In the genomic region with DNA sequence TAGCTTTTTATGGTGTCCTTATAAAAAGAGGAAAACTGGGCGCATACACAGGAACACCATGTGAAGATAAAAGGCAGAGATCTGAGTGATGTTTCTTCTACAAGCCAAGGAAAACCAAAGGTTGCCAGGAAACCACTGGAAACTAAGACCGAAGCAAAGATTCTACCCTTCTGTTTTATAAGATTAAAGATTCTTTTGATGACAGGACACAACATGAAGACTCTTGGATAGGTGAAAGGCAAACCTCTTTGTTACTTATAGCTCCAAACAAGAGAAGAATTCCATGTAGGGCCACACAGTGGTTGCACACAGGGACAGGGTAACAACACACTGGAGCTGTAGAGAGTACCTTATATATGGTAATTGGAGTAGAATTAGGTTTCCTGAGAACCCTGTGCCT, we compare ENCODE assay signal across 26 cellular contexts. TPM values are rescaled to one million over a fixed set of nuclear protein-coding genes. Genes with fewer than 3 reads are reported as not detected.
A peak's percentile ranks its signal among the peaks of the same experiment; 100 is the strongest.
DNase-seq lines count a peak whose midpoint lies in the region; ATAC-seq and TF ChIP-seq lines count a peak whose summit lies in the region.
"Had no signal": no experiment of that assay in that cellular context is flagged by ENCODE, and none has a peak within 500 bp of the region (broad histone marks: within the 10 kb centered on the region; RNA-seq: fewer than 3 reads in every experiment).

A gene with protein sequence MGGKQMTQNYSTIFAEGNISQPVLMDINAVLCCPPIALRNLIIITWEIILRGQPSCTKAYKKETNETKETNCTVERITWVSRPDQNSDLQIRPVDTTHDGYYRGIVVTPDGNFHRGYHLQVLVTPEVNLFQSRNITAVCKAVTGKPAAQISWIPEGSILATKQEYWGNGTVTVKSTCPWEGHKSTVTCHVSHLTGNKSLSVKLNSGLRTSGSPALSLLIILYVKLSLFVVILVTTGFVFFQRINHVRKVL (minus strand): TSS at position 101 of the 400 bp plus-strand sequence. CDS start 17,497 bp downstream, outside the sequence.

- peaks cover 9% of the 10 kb centered on the region for H3K4me1 ChIP-seq in Karpas-422 (ENCODE audit: low read length)
- H3K4me1 ChIP-seq: parathyroid adenoma, right lobe of liver had no signal

- no peak for ATAC-seq in activated CD8-positive, alpha-beta memory T cell treated with anti-CD3 and anti-CD28 coated beads, Interleukin-2, amount 10 ng/mL, durations not matched to agents 7 days and 5 days
- ATAC-seq in activated T-helper 17 cell treated with anti-CD3 and anti-CD28 coated beads, Interleukin-2, amount 50 U/mL, for 72 hours (replicated peaks): no peak
- no peak for ATAC-seq in natural killer cell
- no peak for ATAC-seq in HG02759 (IDR thresholded peaks at IDR 0.05; ENCODE audit: unreplicated experiment)
- ATAC-seq in HG02870 (IDR thresholded peaks at IDR 0.05; ENCODE audit: unreplicated experiment): no peak
- ATAC-seq: activated naive CD4-positive, alpha-beta T cell treated with anti-CD3 and anti-CD28 coated beads, Interleukin-2, amount 50 U/mL, for 72 hours; right lobe of liver; WTC11 had no signal

- no peaks in the 10 kb centered on the region for H3K79me2 ChIP-seq in Karpas-422 (ENCODE audit: low read length)
- H3K79me2 ChIP-seq: parathyroid adenoma had no signal

- intact Hi-C loops in natural killer cell (cut with micrococcal nuclease): no loop called here

- peak within 1 kb of the TSS; percentile 91 for H3K27ac Mint-ChIP-seq in activated CD8-positive, alpha-beta memory T cell treated with anti-CD3 and anti-CD28 coated beads, Interleukin-2, amount 10 ng/mL, durations not matched to agents 7 days and 5 days
- H3K27ac Mint-ChIP-seq in activated T-helper 17 cell treated with anti-CD3 and anti-CD28 coated beads, Interleukin-2, amount 50 U/mL, for 72 hours: peak within 1 kb of the TSS; percentile 74
- peak within 1 kb of the TSS; percentile 36 to 77 for H3K27ac Mint-ChIP-seq in natural killer cell
- H3K27ac Mint-ChIP-seq: nephron, WTC11 had no signal

- peaks cover 45% of the 10 kb centered on the region for H3K36me3 Mint-ChIP-seq in activated CD8-positive, alpha-beta memory T cell treated with anti-CD3 and anti-CD28 coated beads, Interleukin-2, amount 10 ng/mL, durations not matched to agents 7 days and 5 days
- H3K36me3 Mint-ChIP-seq in activated T-helper 17 cell treated with anti-CD3 and anti-CD28 coated beads, Interleukin-2, amount 50 U/mL, for 72 hours (ENCODE audit: low read depth): no peaks in the 10 kb centered on the region
- H3K36me3 Mint-ChIP-seq in natural killer cell: peaks cover 26% of the 10 kb centered on the region

- H3K27ac ChIP-seq in Karpas-422 (ENCODE audit: low read length): no peak within 1 kb of the TSS
- H3K27ac ChIP-seq: GM23248, parathyroid adenoma, right lobe of liver, thoracic aorta had no signal

- peaks cover 37% of the 10 kb centered on the region for H3K4me1 Mint-ChIP-seq in activated CD8-positive, alpha-beta memory T cell treated with anti-CD3 and anti-CD28 coated beads, Interleukin-2, amount 10 ng/mL, durations not matched to agents 7 days and 5 days
- H3K4me1 Mint-ChIP-seq in activated T-helper 17 cell treated with anti-CD3 and anti-CD28 coated beads, Interleukin-2, amount 50 U/mL, for 72 hours: peaks cover 21% of the 10 kb centered on the region
- peaks cover 25 to 32% of the 10 kb centered on the region in 2 donors for H3K4me1 Mint-ChIP-seq in natural killer cell
- H3K4me1 Mint-ChIP-seq: nephron, WTC11 had no signal

- no peak for TF ChIP-seq CTCF in natural killer cell (IDR thresholded peaks at IDR 0.05)

- peaks cover 21% of the 10 kb centered on the region for H3K9me3 Mint-ChIP-seq in activated CD8-positive, alpha-beta memory T cell treated with anti-CD3 and anti-CD28 coated beads, Interleukin-2, amount 10 ng/mL, durations not matched to agents 7 days and 5 days (ENCODE audit: low read depth)
- peaks cover 29% of the 10 kb centered on the region for H3K9me3 Mint-ChIP-seq in activated T-helper 17 cell treated with anti-CD3 and anti-CD28 coated beads, Interleukin-2, amount 50 U/mL, for 72 hours
- peaks cover 2 to 21% of the 10 kb centered on the region in 2 donors for H3K9me3 Mint-ChIP-seq in natural killer cell

- no peak within 1 kb of the TSS for H3K4me3 ChIP-seq in Karpas-422 (ENCODE audit: low read length)
- H3K4me3 ChIP-seq: GM23248, right lobe of liver, thoracic aorta had no signal

- H3K4me3 Mint-ChIP-seq in activated CD8-positive, alpha-beta memory T cell treated with anti-CD3 and anti-CD28 coated beads, Interleukin-2, amount 10 ng/mL, durations not matched to agents 7 days and 5 days: peak within 1 kb of the TSS; percentile 53
- peak within 1 kb of the TSS; percentile 61 for H3K4me3 Mint-ChIP-seq in activated T-helper 17 cell treated with anti-CD3 and anti-CD28 coated beads, Interleukin-2, amount 50 U/mL, for 72 hours
- H3K4me3 Mint-ChIP-seq in natural killer cell: peak within 1 kb of the TSS; percentile 47
- H3K4me3 Mint-ChIP-seq: nephron, WTC11 had no signal

- no peaks in the 10 kb centered on the region for H3K27me3 ChIP-seq in Karpas-422 (ENCODE audit: low read length)
- H3K27me3 ChIP-seq: right lobe of liver had no signal

- no peaks in the 10 kb centered on the region for H4K20me1 ChIP-seq in Karpas-422 (ENCODE audit: insufficient read depth, low read depth, low read length)

- no peak for DNase-seq in activated CD8-positive, alpha-beta memory T cell treated with anti-CD3 and anti-CD28 coated beads, Interleukin-2, amount 10 ng/mL, durations not matched to agents 7 days and 5 days
- no peak for DNase-seq in activated CD8-positive, alpha-beta memory T cell treated with anti-CD3 and anti-CD28 coated beads, Interleukin-2, amount 50 U/mL, for 48 hours
- DNase-seq in Karpas-422 (no peak), natural killer cell (no peak), foreskin melanocyte (no peak)
- DNase-seq: DMS79 treated with DMSO at 0.1 percent for 48 hours; effector memory CD4-positive, alpha-beta T cell; GM23248; IMR-90; mesenchymal stem cell; NCI-H1694; NCI-H2171 treated with DMSO at 0.1 percent for 48 hours; NCI-H526 treated with DMSO at 0.1 percent for 48 hours; right lobe of liver; SHP77 treated with DMSO at 0.1 percent for 48 hours; stimulated activated CD4-positive, alpha-beta T cell treated with anti-CD3 and anti-CD28 coated beads, Interleukin-15, amount 100 ng/mL, for 24 hours had no signal

- no peaks in the 10 kb centered on the region for H3K9me3 ChIP-seq in Karpas-422 (ENCODE audit: low read length)

- H2AFZ ChIP-seq in Karpas-422 (ENCODE audit: low read length): 0 out of 2 replicates have a peak within 1 kb of the TSS, but pooled peaks have one; percentile 72
- H2AFZ ChIP-seq: GM23248, parathyroid adenoma had no signal

- H3K9me2 ChIP-seq in Karpas-422 (replicated peaks; ENCODE audit: insufficient read depth, low read length): no peaks in the 10 kb centered on the region

- no peak within 1 kb of the TSS for H3K9ac ChIP-seq in Karpas-422 (ENCODE audit: low read length)
- H3K9ac ChIP-seq: GM23248, parathyroid adenoma had no signal

- peak within 1 kb of the TSS; percentile 31 for H3K4me2 ChIP-seq in Karpas-422 (ENCODE audit: low read depth, low read length, poor library complexity, severe bottlenecking)

- no peaks in the 10 kb centered on the region for H3K27me3 Mint-ChIP-seq in activated CD8-positive, alpha-beta memory T cell treated with anti-CD3 and anti-CD28 coated beads, Interleukin-2, amount 10 ng/mL, durations not matched to agents 7 days and 5 days
- H3K27me3 Mint-ChIP-seq in activated T-helper 17 cell treated with anti-CD3 and anti-CD28 coated beads, Interleukin-2, amount 50 U/mL, for 72 hours: no peaks in the 10 kb centered on the region
- H3K27me3 Mint-ChIP-seq in natural killer cell (ENCODE audit: low read depth in 2 of 2): no peaks in the 10 kb centered on the region

- CTCF ChIA-PET in activated CD8-positive, alpha-beta memory T cell treated with anti-CD3 and anti-CD28 coated beads, Interleukin-2, amount 10 ng/mL, durations not matched to agents 7 days and 5 days (lab: Charles Lee): interaction anchor here (0.8 to 2.2 kb wide), 5 partner anchors 21 to 204 kb away, joined by 3 to 5 read pairs (median 3); no protein-coding TSS in a partner anchor

- H3K36me3 ChIP-seq in Karpas-422 (ENCODE audit: insufficient read depth, low read length): no peaks in the 10 kb centered on the region
- H3K36me3 ChIP-seq: right lobe of liver, thoracic aorta had no signal

RNA-seq across cellular contexts. Expression of the gene that starts here (rescaled TPM):
- not detected for total RNA-seq in activated CD8-positive, alpha-beta memory T cell treated with anti-CD3 and anti-CD28 coated beads, Interleukin-2, amount 10 ng/mL, durations not matched to agents 7 days and 5 days
- total RNA-seq in Karpas-422 (2014; rRNA removed; shearing (Covaris generic); ENCODE audit: low replicate concordance): not detected in 2 replicates
- not detected for total RNA-seq in activated T-helper 17 cell treated with anti-CD3 and anti-CD28 coated beads, Interleukin-2, amount 50 U/mL, for 72 hours
- 1 to 10 TPM in 1 of 3 donors, not detected in 2; 1.3 TPM for total RNA-seq in natural killer cell
- total RNA-seq: activated naive CD4-positive, alpha-beta T cell treated with anti-CD3 and anti-CD28 coated beads, Interleukin-2, amount 50 U/mL, for 72 hours; chondrocyte; GM23248; IMR-90; right lobe of liver; T-helper 1 cell treated with Interleukin-12 subunit alpha and Interleukin-12 subunit beta and Interleukin-4 antibody, amounts not matched to agents 30 ng/mL and 1 ng/mL, for 36 hours; thoracic aorta; WTC11 had no signal
